8 cellular contexts compared by ENCODE assay signal in the genomic region with DNA sequence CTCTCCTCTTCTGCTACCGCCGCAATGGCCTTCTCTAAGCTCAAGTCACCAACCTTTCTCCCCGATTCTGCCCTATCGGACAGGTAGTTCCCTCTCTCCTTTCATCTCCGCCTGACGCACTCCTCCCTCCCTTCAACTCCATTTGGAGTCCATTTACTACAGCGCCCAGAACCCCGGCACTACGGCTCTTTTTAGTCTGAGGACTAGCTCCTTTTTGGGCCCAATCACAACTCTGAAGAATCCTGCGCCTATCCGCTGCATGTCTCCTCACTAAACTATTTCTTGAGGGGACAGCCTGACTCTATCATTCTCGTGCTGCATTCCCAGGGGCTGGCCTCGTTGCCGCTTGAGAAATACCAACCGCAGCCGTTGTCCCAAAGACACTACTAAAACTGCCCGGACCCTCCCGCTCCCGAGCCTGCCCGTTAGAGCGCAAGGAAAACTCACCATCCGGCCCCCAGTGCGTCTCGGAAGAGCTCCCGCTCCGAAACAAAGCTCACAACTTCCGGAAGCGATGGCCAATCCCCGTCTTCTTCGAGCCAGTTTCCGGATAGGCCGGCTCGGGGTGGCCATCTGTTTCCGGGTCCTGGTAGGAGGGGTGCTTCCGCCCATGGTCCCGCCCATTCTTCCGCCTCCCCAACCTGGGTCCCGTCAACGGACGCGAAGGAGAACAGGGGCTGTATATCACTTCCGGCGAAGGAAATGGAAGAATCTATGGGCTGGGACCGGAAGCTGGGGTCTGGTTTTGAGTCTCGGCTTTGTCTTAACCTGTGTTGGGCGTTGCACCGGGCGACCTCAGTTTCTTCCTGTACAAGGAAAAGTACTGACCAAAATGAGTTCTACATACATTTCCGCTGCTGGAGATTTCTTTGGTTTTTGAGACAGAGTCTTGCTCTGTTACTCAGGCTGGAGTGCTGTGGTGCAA. TPM values are rescaled to one million over a fixed set of nuclear protein-coding genes. Genes with fewer than 3 reads are reported as not detected.
A peak's percentile ranks its signal among the peaks of the same experiment; 100 is the strongest.
DNase-seq lines count a peak whose midpoint lies in the region; TF ChIP-seq lines count a peak whose summit lies in the region.

TPRKB (minus strand) TSS at position 491 of the 925 bp plus-strand sequence. CDS start 2,776 bp downstream, outside the sequence.

- H3K27ac ChIP-seq in SK-N-MC (peak within 1 kb of the TSS; percentile 90), temporal lobe (ENCODE audit: low read depth, low read length) (no peak within 1 kb of the TSS)

- H3K9ac ChIP-seq in SK-N-MC (ENCODE audit: insufficient read length): peak within 1 kb of the TSS; percentile 99

- no peaks in the 10 kb centered on the region for H3K9me3 ChIP-seq in SK-N-MC (ENCODE audit: low read depth, low read length)

- H3K27me3 Mint-ChIP-seq in HFFc6 (ENCODE audit: insufficient read depth): peaks cover 4% of the 10 kb centered on the region; the same call in 1 of the 2 replicates
- peaks cover 4% of the 10 kb centered on the region for H3K27me3 Mint-ChIP-seq in activated naive CD4-positive, alpha-beta T cell treated with anti-CD3 and anti-CD28 coated beads, Interleukin-2, amount 10 ng/mL, durations not matched to agents 7 days and 5 days

- peak within 1 kb of the TSS; percentile 96 for H3K4me3 Mint-ChIP-seq in HFFc6
- peak within 1 kb of the TSS; percentile 82 for H3K4me3 Mint-ChIP-seq in activated naive CD4-positive, alpha-beta T cell treated with anti-CD3 and anti-CD28 coated beads, Interleukin-2, amount 10 ng/mL, durations not matched to agents 7 days and 5 days

- TF ChIP-seq CTCF in HFFc6 (IDR thresholded peaks at IDR 0.05) (no peak), NB4 (IDR thresholded peaks at IDR 0.05; ENCODE audit: low read depth, low read length) (no peak)

- H3K4me3 ChIP-seq in NB4 (ENCODE audit: low read depth, low read length): peak within 1 kb of the TSS; percentile 78
- peak within 1 kb of the TSS; percentile 98 for H3K4me3 ChIP-seq in SK-N-MC

- peak; percentile 64 for TF ChIP-seq POLR2A in NB4 (IDR thresholded peaks at IDR 0.05; ENCODE audit: extremely low read depth, insufficient read length)

- H3K36me3 Mint-ChIP-seq in HFFc6 (ENCODE audit: low read depth): peaks cover 31% of the 10 kb centered on the region
- H3K36me3 Mint-ChIP-seq in activated naive CD4-positive, alpha-beta T cell treated with anti-CD3 and anti-CD28 coated beads, Interleukin-2, amount 10 ng/mL, durations not matched to agents 7 days and 5 days: peaks cover 28% of the 10 kb centered on the region

- CTCF ChIA-PET in activated naive CD4-positive, alpha-beta T cell treated with anti-CD3 and anti-CD28 coated beads, Interleukin-2, amount 10 ng/mL, durations not matched to agents 7 days and 5 days (lab: Charles Lee): interaction anchor here (0.7 to 1.6 kb wide), 2 partner anchors 19 to 560 kb away, joined by 3 to 4 read pairs; no protein-coding TSS in a partner anchor

- H3K4me1 Mint-ChIP-seq in HFFc6 (ENCODE audit: low read depth): peaks cover 26% of the 10 kb centered on the region
- H3K4me1 Mint-ChIP-seq in activated naive CD4-positive, alpha-beta T cell treated with anti-CD3 and anti-CD28 coated beads, Interleukin-2, amount 10 ng/mL, durations not matched to agents 7 days and 5 days: peaks cover 26% of the 10 kb centered on the region

- H3K27ac Mint-ChIP-seq in HFFc6: peak within 1 kb of the TSS; percentile 86
- peak within 1 kb of the TSS; percentile 91 for H3K27ac Mint-ChIP-seq in activated naive CD4-positive, alpha-beta T cell treated with anti-CD3 and anti-CD28 coated beads, Interleukin-2, amount 10 ng/mL, durations not matched to agents 7 days and 5 days

- H3K36me3 ChIP-seq in SK-N-MC (ENCODE audit: insufficient read depth, low read length): peaks cover 21% of the 10 kb centered on the region

- peak; percentile 89 for DNase-seq in GM04503 (ENCODE audit: low read depth)
- peak; percentile 97 for DNase-seq in HFFc6
- DNase-seq in NB4 (ENCODE audit: low read depth): peak; percentile 99
- DNase-seq in SK-N-MC (ENCODE audit: low read depth, low spot score): peak; percentile 92
- DNase-seq in activated naive CD4-positive, alpha-beta T cell treated with anti-CD3 and anti-CD28 coated beads, Interleukin-2, amount 10 ng/mL, durations not matched to agents 7 days and 5 days: peak; percentile 98
- peak; percentile 95 for DNase-seq in globus pallidus (ENCODE audit: low spot score)
- peak; percentile 93 for DNase-seq in occipital lobe (lab: John Stamatoyannopoulos, UW)

- no peaks in the 10 kb centered on the region; the same call in 1 of the 2 replicates for H3K9me3 Mint-ChIP-seq in HFFc6
- H3K9me3 Mint-ChIP-seq in activated naive CD4-positive, alpha-beta T cell treated with anti-CD3 and anti-CD28 coated beads, Interleukin-2, amount 10 ng/mL, durations not matched to agents 7 days and 5 days: peaks cover 2% of the 10 kb centered on the region

RNA-seq across cellular contexts. Expression of gene TPRKB, which starts in this region (rescaled TPM):
- total RNA-seq in HFFc6 (2021; fragmentation: NEBNext Ultra II Directional; extraction: Animal tissue kit (Norgen Biotek cat#: 25700)): 10 to 100 TPM; 17.6 to 26.3 (median 22.8) TPM
- total RNA-seq in occipital lobe: 40.2 TPM
- 26.8 TPM for total RNA-seq in temporal lobe
